In genomic region chr6:44470746-44471145, GRCh38 we compare ENCODE assay signal across 22 cellular contexts.
"Had no signal": no experiment of that assay in that cellular context is flagged by ENCODE, and none has a peak within 500 bp of the region (broad histone marks: within the 10 kb centered on the region; RNA-seq: fewer than 3 reads in every experiment).

No MANE protein-coding gene starts in this region.

- H3K4me3 ChIP-seq: esophagus muscularis mucosa, gastroesophageal sphincter, lung, neural progenitor cell, psoas muscle, right lobe of liver, testis, tibial nerve had no signal

- DNase-seq: effector memory CD8-positive, alpha-beta T cell; glutamatergic neuron; kidney; left cardiac atrium; left ventricle myocardium superior; mesenchymal stem cell; midbrain; nucleus accumbens; psoas muscle; retina; right lobe of liver; stimulated activated CD4-positive, alpha-beta T cell treated with anti-CD3 and anti-CD28 coated beads, Interleukin-4, amount 100 ng/mL, for 1 hour; stimulated activated CD8-positive, alpha-beta memory T cell treated with anti-CD3 and anti-CD28 coated beads, Interleukin-4, amount 100 ng/mL, for 48 hours; stimulated activated naive CD8-positive, alpha-beta T cell treated with anti-CD3 and anti-CD28 coated beads, Interleukin-15, Interleukin-2, amounts not matched to agents 100 U/mL and 50 U/mL, for 24 hours; testis had no signal

- H2AFZ ChIP-seq: neural progenitor cell had no signal

- H3K9me3 ChIP-seq: esophagus muscularis mucosa, gastroesophageal sphincter, pancreas, psoas muscle, right lobe of liver, testis, tibial nerve had no signal

- H3K36me3 ChIP-seq: esophagus muscularis mucosa, gastroesophageal sphincter, neural progenitor cell, pancreas, right lobe of liver, tibial nerve had no signal

- H3K9ac ChIP-seq: neural progenitor cell had no signal

- H3K4me1 ChIP-seq: right lobe of liver had no signal

- H3K27ac ChIP-seq: epithelial cell of prostate, esophagus muscularis mucosa, gastroesophageal sphincter, neural progenitor cell, pancreas, right lobe of liver, testis, tibial nerve had no signal

- H3K4me2 ChIP-seq: neural progenitor cell had no signal

- H3K27me3 ChIP-seq: pancreas, right lobe of liver, testis, tibial nerve had no signal
